In genomic region chr17:45123076-45123770, GRCh38 we compare ENCODE assay signal across 1 cellular context.
TF ChIP-seq lines count a peak whose summit lies in the region.

No MANE protein-coding gene starts in this region.

TF ChIP-seq in SK-N-SH treated with all-trans-retinoic acid at 6 μM for 48 hours, 23 proteins besides CTCF, POLR2A, EP300 and RAD21 (continued from another document):
- TF ChIP-seq, protein P1, sequence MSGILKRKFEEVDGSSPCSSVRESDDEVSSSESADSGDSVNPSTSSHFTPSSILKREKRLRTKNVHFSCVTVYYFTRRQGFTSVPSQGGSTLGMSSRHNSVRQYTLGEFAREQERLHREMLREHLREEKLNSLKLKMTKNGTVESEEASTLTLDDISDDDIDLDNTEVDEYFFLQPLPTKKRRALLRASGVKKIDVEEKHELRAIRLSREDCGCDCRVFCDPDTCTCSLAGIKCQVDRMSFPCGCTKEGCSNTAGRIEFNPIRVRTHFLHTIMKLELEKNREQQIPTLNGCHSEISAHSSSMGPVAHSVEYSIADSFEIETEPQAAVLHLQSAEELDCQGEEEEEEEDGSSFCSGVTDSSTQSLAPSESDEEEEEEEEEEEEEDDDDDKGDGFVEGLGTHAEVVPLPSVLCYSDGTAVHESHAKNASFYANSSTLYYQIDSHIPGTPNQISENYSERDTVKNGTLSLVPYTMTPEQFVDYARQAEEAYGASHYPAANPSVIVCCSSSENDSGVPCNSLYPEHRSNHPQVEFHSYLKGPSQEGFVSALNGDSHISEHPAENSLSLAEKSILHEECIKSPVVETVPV (CRISPR knock-in tag; IDR thresholded peaks at IDR 0.05) = no peak
- TF ChIP-seq TCF4 (CRISPR knock-in tag; IDR thresholded peaks at IDR 0.05; ENCODE audit: borderline replicate concordance) (no peak), ZNF8 (CRISPR knock-in tag; IDR thresholded peaks at IDR 0.05) (no peak), SNAI2 (CRISPR knock-in tag; IDR thresholded peaks at IDR 0.05) (no peak), CSDC2 (CRISPR knock-in tag; IDR thresholded peaks at IDR 0.05) (no peak), PPARA (CRISPR knock-in tag; IDR thresholded peaks at IDR 0.05; ENCODE audit: borderline replicate concordance) (no peak), ZNF70 (CRISPR knock-in tag; IDR thresholded peaks at IDR 0.05) (no peak), RARB (CRISPR knock-in tag; IDR thresholded peaks at IDR 0.05) (no peak), CREB5 (CRISPR knock-in tag; IDR thresholded peaks at IDR 0.05; ENCODE audit: low read depth) (no peak), ESRRG (CRISPR knock-in tag; IDR thresholded peaks at IDR 0.05) (no peak), ZFP3 (CRISPR knock-in tag; IDR thresholded peaks at IDR 0.05) (no peak)
- TF ChIP-seq, protein P2, sequence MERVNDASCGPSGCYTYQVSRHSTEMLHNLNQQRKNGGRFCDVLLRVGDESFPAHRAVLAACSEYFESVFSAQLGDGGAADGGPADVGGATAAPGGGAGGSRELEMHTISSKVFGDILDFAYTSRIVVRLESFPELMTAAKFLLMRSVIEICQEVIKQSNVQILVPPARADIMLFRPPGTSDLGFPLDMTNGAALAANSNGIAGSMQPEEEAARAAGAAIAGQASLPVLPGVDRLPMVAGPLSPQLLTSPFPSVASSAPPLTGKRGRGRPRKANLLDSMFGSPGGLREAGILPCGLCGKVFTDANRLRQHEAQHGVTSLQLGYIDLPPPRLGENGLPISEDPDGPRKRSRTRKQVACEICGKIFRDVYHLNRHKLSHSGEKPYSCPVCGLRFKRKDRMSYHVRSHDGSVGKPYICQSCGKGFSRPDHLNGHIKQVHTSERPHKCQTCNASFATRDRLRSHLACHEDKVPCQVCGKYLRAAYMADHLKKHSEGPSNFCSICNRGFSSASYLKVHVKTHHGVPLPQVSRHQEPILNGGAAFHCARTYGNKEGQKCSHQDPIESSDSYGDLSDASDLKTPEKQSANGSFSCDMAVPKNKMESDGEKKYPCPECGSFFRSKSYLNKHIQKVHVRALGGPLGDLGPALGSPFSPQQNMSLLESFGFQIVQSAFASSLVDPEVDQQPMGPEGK (CRISPR knock-in tag; IDR thresholded peaks at IDR 0.05; ENCODE audit: borderline replicate concordance) = no peak
TF ChIP-seq in SK-N-SH treated with all-trans-retinoic acid at 6 μM for 48 hours: peak in this region for 0.
